In the genomic region with DNA sequence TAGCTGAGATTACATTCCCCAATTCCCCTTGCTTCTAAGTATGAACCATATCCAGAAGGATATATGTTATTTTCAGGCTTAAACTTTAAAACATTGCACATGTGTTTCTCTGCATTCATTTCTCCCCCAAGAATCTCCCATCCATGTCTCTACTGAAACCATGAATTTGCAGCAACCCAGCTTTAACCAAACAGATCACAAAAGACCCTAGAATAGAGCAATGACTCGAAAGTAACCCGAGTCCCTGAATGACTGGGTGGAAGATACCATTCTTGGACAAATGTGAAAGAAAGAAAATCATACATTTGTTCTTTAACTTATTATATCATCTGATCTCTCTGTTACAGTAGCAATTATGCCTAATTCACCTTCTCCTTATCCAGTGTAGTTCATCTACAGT, we compare ENCODE assay signal across 3 cellular contexts.
TF ChIP-seq lines count a peak whose summit lies in the region.

No MANE protein-coding gene starts in this region.

TF ChIP-seq in SK-N-SH, 30 proteins besides CTCF, POLR2A, EP300 and RAD21:
- no peak for TF ChIP-seq NRF1 (IDR thresholded peaks at IDR 0.05; ENCODE audit: low read depth, low read length)
- no peak for TF ChIP-seq GATA2 (CRISPR knock-in tag; IDR thresholded peaks at IDR 0.05)
- no peak for TF ChIP-seq TAF1 (IDR thresholded peaks at IDR 0.05; ENCODE audit: borderline replicate concordance, low read depth, low read length)
- TF ChIP-seq JUND (IDR thresholded peaks at IDR 0.05) = no peak
- no peak for TF ChIP-seq TEAD4 (IDR thresholded peaks at IDR 0.05; ENCODE audit: borderline replicate concordance, insufficient read depth)
- no peak for TF ChIP-seq NFIC (IDR thresholded peaks at IDR 0.05; ENCODE audit: borderline replicate concordance)
- TF ChIP-seq FOXM1 (IDR thresholded peaks at IDR 0.05; ENCODE audit: low read depth) = no peak
- TF ChIP-seq GABPA (IDR thresholded peaks at IDR 0.05; ENCODE audit: low read depth) = no peak
- TF ChIP-seq POLR2AphosphoS5 (IDR thresholded peaks at IDR 0.05; ENCODE audit: low read depth, low read length) = no peak
- no peak for TF ChIP-seq RXRA (IDR thresholded peaks at IDR 0.05; ENCODE audit: borderline replicate concordance, low read depth)
- TF ChIP-seq RFX5 (IDR thresholded peaks at IDR 0.05; ENCODE audit: low read length) = no peak
- TF ChIP-seq SIN3A (IDR thresholded peaks at IDR 0.05; ENCODE audit: borderline replicate concordance, low read depth, low read length) = no peak
- TF ChIP-seq, protein P1, sequence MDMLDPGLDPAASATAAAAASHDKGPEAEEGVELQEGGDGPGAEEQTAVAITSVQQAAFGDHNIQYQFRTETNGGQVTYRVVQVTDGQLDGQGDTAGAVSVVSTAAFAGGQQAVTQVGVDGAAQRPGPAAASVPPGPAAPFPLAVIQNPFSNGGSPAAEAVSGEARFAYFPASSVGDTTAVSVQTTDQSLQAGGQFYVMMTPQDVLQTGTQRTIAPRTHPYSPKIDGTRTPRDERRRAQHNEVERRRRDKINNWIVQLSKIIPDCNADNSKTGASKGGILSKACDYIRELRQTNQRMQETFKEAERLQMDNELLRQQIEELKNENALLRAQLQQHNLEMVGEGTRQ (IDR thresholded peaks at IDR 0.05; ENCODE audit: borderline replicate concordance, low read depth, low read length) = no peak
- TF ChIP-seq, protein P2, sequence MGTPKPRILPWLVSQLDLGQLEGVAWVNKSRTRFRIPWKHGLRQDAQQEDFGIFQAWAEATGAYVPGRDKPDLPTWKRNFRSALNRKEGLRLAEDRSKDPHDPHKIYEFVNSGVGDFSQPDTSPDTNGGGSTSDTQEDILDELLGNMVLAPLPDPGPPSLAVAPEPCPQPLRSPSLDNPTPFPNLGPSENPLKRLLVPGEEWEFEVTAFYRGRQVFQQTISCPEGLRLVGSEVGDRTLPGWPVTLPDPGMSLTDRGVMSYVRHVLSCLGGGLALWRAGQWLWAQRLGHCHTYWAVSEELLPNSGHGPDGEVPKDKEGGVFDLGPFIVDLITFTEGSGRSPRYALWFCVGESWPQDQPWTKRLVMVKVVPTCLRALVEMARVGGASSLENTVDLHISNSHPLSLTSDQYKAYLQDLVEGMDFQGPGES (IDR thresholded peaks at IDR 0.05; ENCODE audit: low read depth, low read length) = no peak
- TF ChIP-seq TCF12 (IDR thresholded peaks at IDR 0.05) = no peak
- TF ChIP-seq MXI1 (IDR thresholded peaks at IDR 0.05; ENCODE audit: low read depth, low read length) = no peak
- no peak for TF ChIP-seq SMC3 (IDR thresholded peaks at IDR 0.05; ENCODE audit: low read depth, low read length)
- TF ChIP-seq FOSL2 (IDR thresholded peaks at IDR 0.05; ENCODE audit: borderline replicate concordance, low read depth) = no peak

TF ChIP-seq in SK-N-SH treated with all-trans-retinoic acid at 6 μM for 48 hours, 23 proteins besides CTCF, POLR2A, EP300 and RAD21:
- TF ChIP-seq, protein P3, sequence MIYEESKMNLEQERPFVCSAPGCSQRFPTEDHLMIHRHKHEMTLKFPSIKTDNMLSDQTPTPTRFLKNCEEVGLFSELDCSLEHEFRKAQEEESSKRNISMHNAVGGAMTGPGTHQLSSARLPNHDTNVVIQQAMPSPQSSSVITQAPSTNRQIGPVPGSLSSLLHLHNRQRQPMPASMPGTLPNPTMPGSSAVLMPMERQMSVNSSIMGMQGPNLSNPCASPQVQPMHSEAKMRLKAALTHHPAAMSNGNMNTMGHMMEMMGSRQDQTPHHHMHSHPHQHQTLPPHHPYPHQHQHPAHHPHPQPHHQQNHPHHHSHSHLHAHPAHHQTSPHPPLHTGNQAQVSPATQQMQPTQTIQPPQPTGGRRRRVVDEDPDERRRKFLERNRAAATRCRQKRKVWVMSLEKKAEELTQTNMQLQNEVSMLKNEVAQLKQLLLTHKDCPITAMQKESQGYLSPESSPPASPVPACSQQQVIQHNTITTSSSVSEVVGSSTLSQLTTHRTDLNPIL (CRISPR knock-in tag; IDR thresholded peaks at IDR 0.05; ENCODE audit: low read depth) = no peak
- no peak for TF ChIP-seq ZNF8 (CRISPR knock-in tag; IDR thresholded peaks at IDR 0.05)
- no peak for TF ChIP-seq ZC3H10 (CRISPR knock-in tag; IDR thresholded peaks at IDR 0.05)

TF ChIP-seq in H1, 55 proteins besides CTCF, POLR2A, EP300 and RAD21:
- TF ChIP-seq RXRA (IDR thresholded peaks at IDR 0.05; ENCODE audit: insufficient read depth, low read depth, low read length) (no peak), CTBP2 (IDR thresholded peaks at IDR 0.05; ENCODE audit: borderline replicate concordance, insufficient read depth, insufficient read length, low read length) (no peak), SRF (IDR thresholded peaks at IDR 0.05; ENCODE audit: low read depth, low read length) (no peak), SIN3A (conservative IDR thresholded peaks at IDR 0.05 in 1 of 2, IDR thresholded peaks at IDR 0.05 in 1 of 2; ENCODE audit: low read depth in 1 of 2, low read length in 2 of 2) (no peak), KDM4A (IDR thresholded peaks at IDR 0.05; ENCODE audit: low read depth, low read length, severe bottlenecking) (no peak), KDM5A (IDR thresholded peaks at IDR 0.05; ENCODE audit: low read length) (no peak), BCL11A (IDR thresholded peaks at IDR 0.05; ENCODE audit: low read depth in 2 of 2, low read length in 2 of 2) (no peak), JUN (IDR thresholded peaks at IDR 0.05; ENCODE audit: low read depth, low read length) (no peak), CREB1 (IDR thresholded peaks at IDR 0.05) (no peak), SUZ12 (IDR thresholded peaks at IDR 0.05; ENCODE audit: low read length) (no peak)
